12 cellular contexts compared by ENCODE assay signal in genomic region chr2:96202152-96202856, GRCh38. TPM values are rescaled to one million over a fixed set of nuclear protein-coding genes. Genes with fewer than 3 reads are reported as not detected.
DNase-seq lines count a peak whose midpoint lies in the region; ATAC-seq and TF ChIP-seq lines count a peak whose summit lies in the region.
"Had no signal": no experiment of that assay in that cellular context is flagged by ENCODE, and none has a peak within 500 bp of the region (broad histone marks: within the 10 kb centered on the region; RNA-seq: fewer than 3 reads in every experiment).

No MANE protein-coding gene starts in this region.

- H3K4me3 ChIP-seq in left lung, result no peak overlapping the region
- H3K4me3 ChIP-seq: SJSA1 had no signal

- H3K9me3 Mint-ChIP-seq in activated T-cell treated with anti-CD3 and anti-CD28 coated beads, Interleukin-2, amount 50 U/mL, for 24 hours, result no peaks in the 10 kb centered on the region
- no peaks in the 10 kb centered on the region for H3K9me3 Mint-ChIP-seq in stimulated activated effector memory CD8-positive, alpha-beta T cell treated with anti-CD3 and anti-CD28 coated beads, Interleukin-12 subunit alpha, Interleukin-12 subunit beta, amount 100 ng/mL, for 72 hours

- H3K4me1 Mint-ChIP-seq in activated T-cell treated with anti-CD3 and anti-CD28 coated beads, Interleukin-2, amount 50 U/mL, for 24 hours (ENCODE audit: low read depth), result peaks cover 90% of the 10 kb centered on the region
- peaks cover 69% of the 10 kb centered on the region for H3K4me1 Mint-ChIP-seq in stimulated activated effector memory CD8-positive, alpha-beta T cell treated with anti-CD3 and anti-CD28 coated beads, Interleukin-12 subunit alpha, Interleukin-12 subunit beta, amount 100 ng/mL, for 72 hours

- no peak for DNase-seq in activated T-cell treated with anti-CD3 and anti-CD28 coated beads, Interleukin-2, amount 50 U/mL, for 24 hours
- DNase-seq in activated T-cell treated with anti-CD3 and anti-CD28 coated beads for 4 hours (no peak), left lung (no peak), DMS79 treated with DMSO at 0.1 percent for 48 hours (lab: John Stamatoyannopoulos, UW) (no peak), NOMO-1 (lab: John Stamatoyannopoulos, UW; ENCODE audit: unreplicated experiment in 2 of 2) (no peak)
- no peak for DNase-seq in stimulated activated effector memory CD8-positive, alpha-beta T cell treated with anti-CD3 and anti-CD28 coated beads, Interleukin-12 subunit alpha, Interleukin-12 subunit beta, amount 100 ng/mL, for 72 hours (ENCODE audit: low spot score in 2 of 2)
- DNase-seq: activated effector memory CD4-positive, alpha-beta T cell treated with Interleukin-2 at 50 U/mL for 16 hours; NCI-H526 treated with DMSO at 0.1 percent for 48 hours had no signal

- no peaks in the 10 kb centered on the region for H3K27me3 ChIP-seq in left lung
- H3K27me3 ChIP-seq: SJSA1 had no signal

- TF ChIP-seq CTCF in left lung (IDR thresholded peaks at IDR 0.05), result no peak

- ATAC-seq in SK-N-SH treated with all-trans-retinoic acid at 6 μM for 48 hours, result peak; percentile 54
- ATAC-seq in left lung, result peak; percentile 38
- no peak for ATAC-seq in stimulated activated effector memory CD8-positive, alpha-beta T cell treated with anti-CD3 and anti-CD28 coated beads, Interleukin-12 subunit alpha, Interleukin-12 subunit beta, amount 100 ng/mL, for 72 hours
- no peak for ATAC-seq in GM21529 (IDR thresholded peaks at IDR 0.05; ENCODE audit: unreplicated experiment)
- ATAC-seq: activated CD4-positive, CD25-positive, alpha-beta regulatory T cell treated with anti-CD3 and anti-CD28 coated beads, Interleukin-2, amount 50 U/mL, for 24 hours had no signal

- no peaks in the 10 kb centered on the region for H3K36me3 ChIP-seq in left lung

- no peaks in the 10 kb centered on the region for H3K9me3 ChIP-seq in left lung
- H3K9me3 ChIP-seq: SJSA1 had no signal

- intact Hi-C loops in left lung (cut with DNase I), result loop anchor here in 1 of 2 donors (5.0 kb wide), 1 partner anchor 65 kb away; the partner anchor contains the start of genes CIAO1 and TMEM127

- peaks cover 52 to 91% of the 10 kb centered on the region in 2 donors for H3K4me1 ChIP-seq in left lung

- peak overlapping the region; percentile 57 to 64 for H3K27ac ChIP-seq in left lung
- H3K27ac ChIP-seq: SJSA1 had no signal

- H3K27me3 Mint-ChIP-seq in activated T-cell treated with anti-CD3 and anti-CD28 coated beads, Interleukin-2, amount 50 U/mL, for 24 hours, result no peaks in the 10 kb centered on the region

- H3K4me3 Mint-ChIP-seq in activated T-cell treated with anti-CD3 and anti-CD28 coated beads, Interleukin-2, amount 50 U/mL, for 24 hours, result no peak overlapping the region
- H3K4me3 Mint-ChIP-seq in stimulated activated effector memory CD8-positive, alpha-beta T cell treated with anti-CD3 and anti-CD28 coated beads, Interleukin-12 subunit alpha, Interleukin-12 subunit beta, amount 100 ng/mL, for 72 hours, result peak overlapping the region; percentile 92

- peaks cover 80% of the 10 kb centered on the region for H3K36me3 Mint-ChIP-seq in activated T-cell treated with anti-CD3 and anti-CD28 coated beads, Interleukin-2, amount 50 U/mL, for 24 hours (ENCODE audit: low read depth)
- H3K36me3 Mint-ChIP-seq in stimulated activated effector memory CD8-positive, alpha-beta T cell treated with anti-CD3 and anti-CD28 coated beads, Interleukin-12 subunit alpha, Interleukin-12 subunit beta, amount 100 ng/mL, for 72 hours, result peaks cover 79% of the 10 kb centered on the region

- H3K27ac Mint-ChIP-seq in activated T-cell treated with anti-CD3 and anti-CD28 coated beads, Interleukin-2, amount 50 U/mL, for 24 hours, result peak overlapping the region; percentile 29
- peak overlapping the region; percentile 90 for H3K27ac Mint-ChIP-seq in stimulated activated effector memory CD8-positive, alpha-beta T cell treated with anti-CD3 and anti-CD28 coated beads, Interleukin-12 subunit alpha, Interleukin-12 subunit beta, amount 100 ng/mL, for 72 hours

TF ChIP-seq in SK-N-SH treated with all-trans-retinoic acid at 6 μM for 48 hours, 23 proteins besides CTCF, POLR2A, EP300 and RAD21 (continues in another document):
- TF ChIP-seq ZFP3 (CRISPR knock-in tag; IDR thresholded peaks at IDR 0.05) (no peak), CSDC2 (CRISPR knock-in tag; IDR thresholded peaks at IDR 0.05) (no peak), TCF4 (CRISPR knock-in tag; IDR thresholded peaks at IDR 0.05; ENCODE audit: borderline replicate concordance) (no peak), SNAI2 (CRISPR knock-in tag; IDR thresholded peaks at IDR 0.05) (no peak), TOX (CRISPR knock-in tag; IDR thresholded peaks at IDR 0.05; ENCODE audit: borderline replicate concordance) (no peak), CREB5 (CRISPR knock-in tag; IDR thresholded peaks at IDR 0.05; ENCODE audit: low read depth) (no peak), GLIS3 (CRISPR knock-in tag; IDR thresholded peaks at IDR 0.05) (no peak), ZFP30 (CRISPR knock-in tag; IDR thresholded peaks at IDR 0.05) (no peak), ZC3H10 (CRISPR knock-in tag; IDR thresholded peaks at IDR 0.05) (no peak), OSR1 (CRISPR knock-in tag; IDR thresholded peaks at IDR 0.05) (no peak), PPARA (CRISPR knock-in tag; IDR thresholded peaks at IDR 0.05; ENCODE audit: borderline replicate concordance) (no peak), ZNF8 (CRISPR knock-in tag; IDR thresholded peaks at IDR 0.05) (no peak), PATZ1 (CRISPR knock-in tag; IDR thresholded peaks at IDR 0.05; ENCODE audit: borderline replicate concordance) (no peak), CSRNP3 (CRISPR knock-in tag; IDR thresholded peaks at IDR 0.05) (no peak), ZNF70 (CRISPR knock-in tag; IDR thresholded peaks at IDR 0.05) (no peak)
- TF ChIP-seq, protein P1, sequence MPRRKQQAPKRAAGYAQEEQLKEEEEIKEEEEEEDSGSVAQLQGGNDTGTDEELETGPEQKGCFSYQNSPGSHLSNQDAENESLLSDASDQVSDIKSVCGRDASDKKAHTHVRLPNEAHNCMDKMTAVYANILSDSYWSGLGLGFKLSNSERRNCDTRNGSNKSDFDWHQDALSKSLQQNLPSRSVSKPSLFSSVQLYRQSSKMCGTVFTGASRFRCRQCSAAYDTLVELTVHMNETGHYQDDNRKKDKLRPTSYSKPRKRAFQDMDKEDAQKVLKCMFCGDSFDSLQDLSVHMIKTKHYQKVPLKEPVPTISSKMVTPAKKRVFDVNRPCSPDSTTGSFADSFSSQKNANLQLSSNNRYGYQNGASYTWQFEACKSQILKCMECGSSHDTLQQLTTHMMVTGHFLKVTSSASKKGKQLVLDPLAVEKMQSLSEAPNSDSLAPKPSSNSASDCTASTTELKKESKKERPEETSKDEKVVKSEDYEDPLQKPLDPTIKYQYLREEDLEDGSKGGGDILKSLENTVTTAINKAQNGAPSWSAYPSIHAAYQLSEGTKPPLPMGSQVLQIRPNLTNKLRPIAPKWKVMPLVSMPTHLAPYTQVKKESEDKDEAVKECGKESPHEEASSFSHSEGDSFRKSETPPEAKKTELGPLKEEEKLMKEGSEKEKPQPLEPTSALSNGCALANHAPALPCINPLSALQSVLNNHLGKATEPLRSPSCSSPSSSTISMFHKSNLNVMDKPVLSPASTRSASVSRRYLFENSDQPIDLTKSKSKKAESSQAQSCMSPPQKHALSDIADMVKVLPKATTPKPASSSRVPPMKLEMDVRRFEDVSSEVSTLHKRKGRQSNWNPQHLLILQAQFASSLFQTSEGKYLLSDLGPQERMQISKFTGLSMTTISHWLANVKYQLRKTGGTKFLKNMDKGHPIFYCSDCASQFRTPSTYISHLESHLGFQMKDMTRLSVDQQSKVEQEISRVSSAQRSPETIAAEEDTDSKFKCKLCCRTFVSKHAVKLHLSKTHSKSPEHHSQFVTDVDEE (CRISPR knock-in tag; IDR thresholded peaks at IDR 0.05), result no peak

RNA-seq across cellular contexts. Expression of gene STARD7, which starts 6.3 kb away (rescaled TPM):
- 100 to 1,000 TPM; 132 to 142 TPM for total RNA-seq in left lung

RNA-seq across cellular contexts. Expression of gene DUSP2, which starts 57.1 kb away (rescaled TPM):
- total RNA-seq in left lung, result 1 to 10 TPM; 3.6 to 5.7 TPM

Comparison
In these comparisons a context has a peak if more than half of its experiments do, and no peak if none do; other contexts are left out.
1. ATAC-seq: peak in SK-N-SH treated with all-trans-retinoic acid at 6 μM for 48 hours (single experiment) and left lung (single experiment); none in stimulated activated effector memory CD8-positive, alpha-beta T cell treated with anti-CD3 and anti-CD28 coated beads, Interleukin-12 subunit alpha, Interleukin-12 subunit beta, amount 100 ng/mL, for 72 hours (single experiment) and GM21529 (single experiment).